ENCODE assay signal across 7 cellular contexts in genomic region chr3:172107403-172107802, GRCh38.
DNase-seq lines count a peak whose midpoint lies in the region; ATAC-seq and TF ChIP-seq lines count a peak whose summit lies in the region.

No MANE protein-coding gene starts in this region.

- ATAC-seq in GM19025 (IDR thresholded peaks at IDR 0.05; ENCODE audit: low read depth, unreplicated experiment) (peak; percentile 85), HG02981 (IDR thresholded peaks at IDR 0.05; ENCODE audit: unreplicated experiment) (peak; percentile 91)
- peak; percentile 93 for ATAC-seq in stimulated activated naive CD8-positive, alpha-beta T cell treated with anti-CD3 and anti-CD28 coated beads, Interleukin-15, Interleukin-2, amounts not matched to agents 100 U/mL and 50 U/mL, for 24 hours

- no peak overlapping the region for H3K4me3 ChIP-seq in foreskin fibroblast (ENCODE audit: low read depth in 1 of 2, low read length in 2 of 2)

- TF ChIP-seq CTCF in foreskin fibroblast (IDR thresholded peaks at IDR 0.05; ENCODE audit: low read depth, low read length) = no peak

- DNase-seq in UCSD-AML1 (lab: John Stamatoyannopoulos, UW; ENCODE audit: unreplicated experiment) (peak; percentile 30), foreskin fibroblast (peak; percentile 35 to 47), AG08396 (ENCODE audit: low spot score) (no peak), NCI-H2227 treated with DMSO at 0.1 percent for 48 hours (lab: John Stamatoyannopoulos, UW) (no peak)
- DNase-seq in stimulated activated naive CD8-positive, alpha-beta T cell treated with anti-CD3 and anti-CD28 coated beads, Interleukin-15, Interleukin-2, amounts not matched to agents 100 U/mL and 50 U/mL, for 24 hours = peak; percentile 61

Comparison
In these comparisons a context has a peak if more than half of its experiments do, and no peak if none do; other contexts are left out.
1. DNase-seq: peak in UCSD-AML1 (single experiment), foreskin fibroblast (2 of 2) and stimulated activated naive CD8-positive, alpha-beta T cell treated with anti-CD3 and anti-CD28 coated beads, Interleukin-15, Interleukin-2, amounts not matched to agents 100 U/mL and 50 U/mL, for 24 hours (single experiment); none in AG08396 (single experiment) and NCI-H2227 treated with DMSO at 0.1 percent for 48 hours (single experiment).
2. Peak in every context shown above with its lines, with median percentiles within 50 percentile points of each other: ATAC-seq.